ENCODE assay signal across 8 cellular contexts in genomic region chr3:128879125-128879969, GRCh38. TPM values are rescaled to one million over a fixed set of nuclear protein-coding genes. Genes with fewer than 3 reads are reported as not detected.
DNase-seq lines count a peak whose midpoint lies in the region; ATAC-seq, FAIRE-seq and TF ChIP-seq lines count a peak whose summit lies in the region.

Gene ACAD9, plus strand, starts transcription at chr3:128879620. Its CDS starts 72 bp downstream, at chr3:128879692.

- 0% methylated on average over 63 to 65 of the region's 65 CpGs for WGBS in aorta, 2 donors

- H3K4me1 ChIP-seq in rectal smooth muscle tissue (ENCODE audit: control insufficient read depth, insufficient read depth, low read length) (peaks cover 7% of the 10 kb centered on the region), aorta (ENCODE audit: control insufficient read depth in 1 of 2, insufficient read depth in 2 of 2, low read length in 2 of 2) (peaks cover 0 to 2% of the 10 kb centered on the region in 2 donors)

- ATAC-seq in HG02981 (IDR thresholded peaks at IDR 0.05; ENCODE audit: unreplicated experiment) (peak; percentile 86), aorta (ENCODE audit: low FRiP score) (peak; percentile 99)

- H3K4me3 ChIP-seq in astrocyte of the cerebellum (ENCODE audit: low read depth, low read length) (peak within 1 kb of the TSS; percentile 75), rectal smooth muscle tissue (ENCODE audit: low read length) (peak within 1 kb of the TSS; percentile 90), aorta (ENCODE audit: low read length in 2 of 2) (peak within 1 kb of the TSS; percentile 64 to 76)

- no peaks in the 10 kb centered on the region for H3K9me3 ChIP-seq in aorta (ENCODE audit: control insufficient read depth, low read length)

- TF ChIP-seq CTCF in astrocyte of the cerebellum (IDR thresholded peaks at IDR 0.05; ENCODE audit: low read depth, low read length, missing control alignments), result no peak

- H3K27me3 ChIP-seq in rectal smooth muscle tissue (ENCODE audit: control insufficient read depth, insufficient read depth, low read length), result no peaks in the 10 kb centered on the region
- no peaks in the 10 kb centered on the region for H3K27me3 ChIP-seq in aorta (ENCODE audit: control insufficient read depth in 1 of 2, insufficient read depth in 2 of 2, low read length in 1 of 2)

- peak; percentile 100 for DNase-seq in GM18507 (ENCODE audit: extremely low spot score, insufficient read length, low read depth)
- DNase-seq in NCI-H2029 treated with DMSO at 0.1 percent for 48 hours (lab: John Stamatoyannopoulos, UW), result peak; percentile 90
- DNase-seq in T-helper 9 cell, result peak; percentile 95
- peak; percentile 92 for DNase-seq in astrocyte of the cerebellum (ENCODE audit: low read depth)
- peak; percentile 100 for DNase-seq in hepatic stellate cell (ENCODE audit: low spot score)
- peak; percentile 98 for DNase-seq in aorta

- H3K9ac ChIP-seq in rectal smooth muscle tissue (ENCODE audit: low read length), result peak within 1 kb of the TSS; percentile 95

- intact Hi-C loops in aorta (cut with DNase I), result loop anchor here (5.0 to 10.0 kb wide), 2 partner anchors 115 to 262 kb away; partner anchors contain the start of gene CFAP92 (in 1 of the 2)

- in situ Hi-C loops in astrocyte of the cerebellum (cut with HindIII; ENCODE audit: low sequenced_read_pairs), result no loop called here

- peak; percentile 97 for FAIRE-seq in GM18507 (lab: Jason Lieb, UNC)

- H3K36me3 ChIP-seq in rectal smooth muscle tissue (ENCODE audit: control insufficient read depth, insufficient read depth, low read length) (no peaks in the 10 kb centered on the region), aorta (ENCODE audit: control insufficient read depth in 1 of 2, insufficient read depth in 2 of 2, low read length in 1 of 2) (no peaks in the 10 kb centered on the region)

- H3K27ac ChIP-seq in rectal smooth muscle tissue (ENCODE audit: low read depth, low read length), result peak within 1 kb of the TSS; percentile 90
- H3K27ac ChIP-seq in aorta (ENCODE audit: low read depth in 1 of 2, low read length in 2 of 2), result peak within 1 kb of the TSS; percentile 84 to 92

RNA-seq across cellular contexts. Expression of gene ACAD9, which starts in this region (rescaled TPM):
- total RNA-seq in aorta, result 10 to 100 TPM; 30.7 to 52.8 TPM
- polyA plus RNA-seq in aorta, result 10 to 100 TPM; 13.0 to 25.6 TPM

Comparison
In these comparisons a context has a peak if more than half of its experiments do, and no peak if none do; other contexts are left out.
1. Peak in every context shown above with its lines: DNase-seq, ATAC-seq, H3K4me3 ChIP-seq and H3K27ac ChIP-seq.